Comparison of ENCODE assay signal across 8 cellular contexts in the genomic region with DNA sequence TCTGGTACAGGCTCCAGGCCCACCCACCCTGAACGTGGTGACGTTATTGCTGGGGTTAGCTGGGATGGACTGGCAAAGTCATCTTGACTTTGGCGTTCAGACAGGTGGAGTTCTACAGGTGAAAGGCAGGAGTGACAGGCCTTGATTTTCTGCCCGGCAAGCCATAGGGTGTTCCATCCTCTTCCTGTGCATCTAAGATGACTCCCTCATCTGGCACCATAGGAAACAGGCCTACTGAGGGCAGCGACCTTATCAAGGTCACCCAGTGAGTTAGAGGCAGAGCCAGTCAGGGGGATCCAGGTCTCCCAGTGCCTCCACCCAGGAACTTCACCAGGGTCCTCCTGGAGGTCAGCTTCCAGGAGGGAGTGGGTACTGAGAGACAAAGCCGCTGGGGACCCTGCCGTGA. TPM values are rescaled to one million over a fixed set of nuclear protein-coding genes. Genes with fewer than 3 reads are reported as not detected.
DNase-seq lines count a peak whose midpoint lies in the region; ATAC-seq, FAIRE-seq and TF ChIP-seq lines count a peak whose summit lies in the region.

No MANE protein-coding gene starts in this region.

- H3K4me1 Mint-ChIP-seq in astrocyte (ENCODE audit: low read depth, unreplicated experiment), result peaks cover 29% of the 10 kb centered on the region

- ATAC-seq in right lobe of liver, result no peak

- H3K27ac Mint-ChIP-seq in astrocyte (ENCODE audit: unreplicated experiment), result peak overlapping the region; percentile 90

- TF ChIP-seq EP300 in tibial nerve (IDR thresholded peaks at IDR 0.05), result no peak

- H3K27me3 ChIP-seq in astrocyte (ENCODE audit: insufficient read depth, low read length) (no peaks in the 10 kb centered on the region), right lobe of liver (no peaks in the 10 kb centered on the region), tibial nerve (no peaks in the 10 kb centered on the region)

- TF ChIP-seq POLR2A in right lobe of liver (IDR thresholded peaks at IDR 0.05), result no peak
- TF ChIP-seq POLR2A in tibial nerve (IDR thresholded peaks at IDR 0.05), result no peak

- peak; percentile 69 for DNase-seq in activated CD8-positive, alpha-beta memory T cell treated with anti-CD3 and anti-CD28 coated beads for 24 hours
- DNase-seq in activated CD8-positive, alpha-beta memory T cell treated with anti-CD3 and anti-CD28 coated beads, Interleukin-2, amount 50 U/mL, for 4 hours, result no peak
- DNase-seq in astrocyte (ENCODE audit: low read depth) (no peak), right lobe of liver (no peak), tibial nerve (ENCODE audit: low spot score in 2 of 2) (no peak), glomerular visceral epithelial cell (ENCODE audit: extremely low spot score) (no peak), NCI-H2171 (lab: John Stamatoyannopoulos, UW) (no peak), GM19240 (ENCODE audit: insufficient read length, low spot score) (no peak)

- H3K9me3 ChIP-seq in astrocyte (ENCODE audit: insufficient read depth, low read depth, low read length) (no peaks in the 10 kb centered on the region), right lobe of liver (no peaks in the 10 kb centered on the region), tibial nerve (no peaks in the 10 kb centered on the region)

- H3K4me1 ChIP-seq in astrocyte (ENCODE audit: insufficient read depth, low read length) (peaks cover 33% of the 10 kb centered on the region), right lobe of liver (peaks cover 0 to 7% (median 0%) of the 10 kb centered on the region in 4 donors), tibial nerve (peaks cover 0 to 47% (median 17%) of the 10 kb centered on the region in 4 donors)

- H4K20me1 ChIP-seq in astrocyte (ENCODE audit: insufficient read depth, low read length), result peaks cover 51% of the 10 kb centered on the region

- H3K36me3 Mint-ChIP-seq in astrocyte (ENCODE audit: low read depth, unreplicated experiment), result peaks cover 1% of the 10 kb centered on the region

- no peak for TF ChIP-seq CTCF in astrocyte (IDR thresholded peaks at IDR 0.05; ENCODE audit: insufficient read depth, low read depth, low read length)
- no peak for TF ChIP-seq CTCF in right lobe of liver (IDR thresholded peaks at IDR 0.05)
- no peak for TF ChIP-seq CTCF in tibial nerve (IDR thresholded peaks at IDR 0.05)

- no peaks in the 10 kb centered on the region for H3K27me3 Mint-ChIP-seq in astrocyte (ENCODE audit: low read depth, unreplicated experiment)

- H3K9me3 Mint-ChIP-seq in astrocyte (ENCODE audit: unreplicated experiment), result no peaks in the 10 kb centered on the region

- H3K36me3 ChIP-seq in astrocyte (ENCODE audit: insufficient read depth, low read length), result no peaks in the 10 kb centered on the region
- H3K36me3 ChIP-seq in right lobe of liver, result no peaks in the 10 kb centered on the region
- H3K36me3 ChIP-seq in tibial nerve, result no peaks in the 10 kb centered on the region

- peak overlapping the region; percentile 95 for H3K4me3 Mint-ChIP-seq in astrocyte (ENCODE audit: unreplicated experiment)

- peak overlapping the region; percentile 85 for H2AFZ ChIP-seq in astrocyte (ENCODE audit: low read depth, low read length)

- H3K4me2 ChIP-seq in astrocyte (ENCODE audit: low read length), result peak overlapping the region; percentile 98

- H3K27ac ChIP-seq in astrocyte (ENCODE audit: low read depth, low read length), result peak overlapping the region; percentile 83
- peak overlapping the region in 2 of 3 donors; percentile 74 to 89 for H3K27ac ChIP-seq in right lobe of liver
- peak overlapping the region in 3 of 4 donors; percentile 90 to 96 (median 92) for H3K27ac ChIP-seq in tibial nerve

- intact Hi-C loops in right lobe of liver (cut with DNase I), result no loop called here

- H3K79me2 ChIP-seq in astrocyte (ENCODE audit: insufficient read depth, low read length), result peaks cover 62% of the 10 kb centered on the region

- H3K4me3 ChIP-seq in astrocyte (ENCODE audit: insufficient read depth, low read depth, low read length) (peak overlapping the region; percentile 89), right lobe of liver (peak overlapping the region; percentile 60 to 75 (median 67)), tibial nerve (peak overlapping the region; percentile 68 to 96 (median 92))

- WGBS in right lobe of liver (ENCODE audit: insufficient coverage, low coverage, low lambda C conversion rate, missing lambda C conversion rate), result 29% methylated on average over 1 of the region's 7 CpGs
- 66 to 73% methylated on average over 7 of the region's 7 CpGs for WGBS in tibial nerve, 2 donors

- peak overlapping the region; percentile 91 for H3K9ac ChIP-seq in astrocyte (ENCODE audit: low read length)

- FAIRE-seq in astrocyte (lab: Jason Lieb, UNC), result no peak

RNA-seq across cellular contexts. Expression of gene HK1, which starts 41.6 kb away (rescaled TPM):
- 94.5 and 95.0 TPM in 2 replicates for total RNA-seq in astrocyte
- total RNA-seq in right lobe of liver, result 10 to 100 TPM in 2 of 6 experiments, 1 to 10 TPM in 4; 4.2 to 28.0 (median 7.2) TPM
- total RNA-seq in tibial nerve, result 10 to 100 TPM; 27.3 to 54.0 (median 30.1) TPM
